In genomic region chr2:20092226-20092900, GRCh38 we compare ENCODE assay signal across 1 cellular context.
TF ChIP-seq lines count a peak whose summit lies in the region.

No MANE protein-coding gene starts in this region.

TF ChIP-seq in IMR-90, 13 proteins besides CTCF, POLR2A, EP300 and RAD21 (continued from another document):
- TF ChIP-seq ELK1 (IDR thresholded peaks at IDR 0.05; ENCODE audit: borderline replicate concordance, low read depth, low read length) (no peak), MAFK (IDR thresholded peaks at IDR 0.05; ENCODE audit: low read depth, low read length) (no peak), CEBPB (IDR thresholded peaks at IDR 0.05; ENCODE audit: low read depth, low read length) (no peak), MAZ (IDR thresholded peaks at IDR 0.05; ENCODE audit: borderline replicate concordance, low read depth, low read length) (no peak), FOS (IDR thresholded peaks at IDR 0.05; ENCODE audit: low read depth, low read length) (no peak), SMC3 (IDR thresholded peaks at IDR 0.05; ENCODE audit: low read depth, low read length) (no peak), USF2 (IDR thresholded peaks at IDR 0.05; ENCODE audit: low read depth, low read length) (no peak), RFX5 (IDR thresholded peaks at IDR 0.05; ENCODE audit: low read depth, low read length) (no peak), BHLHE40 (IDR thresholded peaks at IDR 0.05; ENCODE audit: low read depth, low read length) (no peak), CHD1 (IDR thresholded peaks at IDR 0.05; ENCODE audit: low read depth, low read length) (no peak), MXI1 (IDR thresholded peaks at IDR 0.05; ENCODE audit: borderline replicate concordance, low read depth, low read length) (no peak)
TF ChIP-seq in IMR-90: peak in this region for 0.
